Comparison of ENCODE assay signal across 8 cellular contexts in the genomic region with DNA sequence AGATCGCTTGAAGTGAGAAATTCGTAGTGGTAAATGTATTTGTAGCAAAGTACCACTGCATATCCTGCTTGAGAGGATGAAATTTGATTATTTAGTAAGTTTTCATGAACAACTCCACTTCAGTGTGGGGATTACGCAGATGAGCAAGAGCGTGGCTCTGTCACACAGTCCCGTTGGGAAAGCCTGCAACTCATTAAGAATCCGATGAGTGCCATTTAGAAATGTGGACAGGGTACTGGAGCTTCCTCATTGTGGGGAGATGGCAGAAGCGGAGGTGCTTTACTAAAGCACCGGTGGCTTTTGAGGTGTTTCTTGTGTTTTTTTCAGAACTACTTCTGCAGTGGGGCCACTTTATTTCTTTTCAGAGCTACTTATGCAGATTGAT. TPM values are rescaled to one million over a fixed set of nuclear protein-coding genes. Genes with fewer than 3 reads are reported as not detected.
A peak's percentile ranks its signal among the peaks of the same experiment; 100 is the strongest.
DNase-seq lines count a peak whose midpoint lies in the region; ATAC-seq lines count a peak whose summit lies in the region.

No MANE protein-coding gene starts in this region.

- H3K4me3 Mint-ChIP-seq in effector memory CD8-positive, alpha-beta T cell = peak overlapping the region; percentile 80 to 82

- peaks cover 56% of the 10 kb centered on the region for H3K4me1 ChIP-seq in HUES64 (ENCODE audit: insufficient read depth, low read length)
- peaks cover 16 to 36% (median 21%) of the 10 kb centered on the region in 3 donors for H3K4me1 ChIP-seq in skeletal muscle tissue (ENCODE audit: control insufficient read depth in 3 of 3, insufficient read depth in 3 of 3, low read length in 3 of 3)

- H3K9me3 Mint-ChIP-seq in effector memory CD8-positive, alpha-beta T cell = no peaks in the 10 kb centered on the region

- no peak overlapping the region for H3K27ac Mint-ChIP-seq in effector memory CD8-positive, alpha-beta T cell

- H3K27ac ChIP-seq in HUES64 (ENCODE audit: low read depth, low read length) (no peak overlapping the region), skeletal muscle tissue (ENCODE audit: low read depth, low read length) (peak overlapping the region; percentile 82)

- WGBS in HUES64 = 57% methylated on average over 8 of the region's 8 CpGs

- no peak overlapping the region for H3K9ac ChIP-seq in HUES64 (ENCODE audit: low read depth, low read length)
- peak overlapping the region in 2 of 3 donors; percentile 73 to 87 for H3K9ac ChIP-seq in skeletal muscle tissue (ENCODE audit: low read depth in 1 of 3, low read length in 3 of 3)

- H3K36me3 Mint-ChIP-seq in effector memory CD8-positive, alpha-beta T cell (ENCODE audit: insufficient read depth) = peaks cover 7% of the 10 kb centered on the region

- H3K36me3 ChIP-seq in HUES64 (ENCODE audit: insufficient read depth, low read length) = no peaks in the 10 kb centered on the region
- H3K36me3 ChIP-seq in skeletal muscle tissue (ENCODE audit: control insufficient read depth in 3 of 3, insufficient read depth in 3 of 3, low read length in 3 of 3) = no peaks in the 10 kb centered on the region

- H3K27me3 ChIP-seq in HUES64 (ENCODE audit: insufficient read depth, low read length) (peaks cover 37% of the 10 kb centered on the region), skeletal muscle tissue (ENCODE audit: control insufficient read depth in 3 of 3, insufficient read depth in 3 of 3, low read length in 3 of 3) (no peaks in the 10 kb centered on the region)

- H3K4me1 Mint-ChIP-seq in effector memory CD8-positive, alpha-beta T cell (ENCODE audit: low read depth in 2 of 2) = peaks cover 18 to 22% of the 10 kb centered on the region in 2 donors

- peaks cover 12 to 43% of the 10 kb centered on the region in 2 donors for H3K27me3 Mint-ChIP-seq in effector memory CD8-positive, alpha-beta T cell

- H3K4me3 ChIP-seq in HUES64 (ENCODE audit: low read length) (peak overlapping the region; percentile 66), skeletal muscle tissue (ENCODE audit: low read length in 3 of 3) (peak overlapping the region; percentile 80 to 95 (median 92))

- DNase-seq in GM03348 (ENCODE audit: low spot score) (peak; percentile 21), DMS153 (lab: John Stamatoyannopoulos, UW) (no peak), NCI-H1105 treated with DMSO at 0.1 percent for 48 hours (lab: John Stamatoyannopoulos, UW) (no peak), T-helper 9 cell (no peak)
- DNase-seq in effector memory CD8-positive, alpha-beta T cell = no peak

- ATAC-seq in GM21423 (IDR thresholded peaks at IDR 0.05; ENCODE audit: unreplicated experiment) = peak; percentile 16
- no peak for ATAC-seq in effector memory CD8-positive, alpha-beta T cell (replicated peaks)

- H3K9me3 ChIP-seq in HUES64 (ENCODE audit: insufficient read depth, low read depth, low read length) = no peaks in the 10 kb centered on the region
- no peaks in the 10 kb centered on the region for H3K9me3 ChIP-seq in skeletal muscle tissue (ENCODE audit: control insufficient read depth in 3 of 3, low read length in 3 of 3)

RNA-seq across cellular contexts. Expression of gene TJP2, which starts 1.4 kb away (rescaled TPM):
- 91.9 TPM for polyA plus RNA-seq in HUES64 (2013, experiment 1 of 2)
- 92.8 TPM for polyA plus RNA-seq in HUES64 (2013, experiment 2 of 2)
- total RNA-seq in skeletal muscle tissue = 17.2 TPM
